ENCODE assay signal across 1 cellular context in genomic region chr7:137091396-137091795, GRCh38.
TF ChIP-seq lines count a peak whose summit lies in the region.

No MANE protein-coding gene starts in this region.

TF ChIP-seq in GM23338, 12 proteins besides CTCF, POLR2A, EP300 and RAD21 (continued from another document):
- 0 out of 2 replicates have a peak, but pooled peaks have one; percentile 12 for TF ChIP-seq ZNF462 (CRISPR knock-in tag; IDR thresholded peaks at IDR 0.05)
- no peak for TF ChIP-seq REST (IDR thresholded peaks at IDR 0.05; ENCODE audit: unreplicated experiment)
